ENCODE assay signal across 8 cellular contexts in genomic region chr16:67158637-67159600, GRCh38. TPM values are rescaled to one million over a fixed set of nuclear protein-coding genes. Genes with fewer than 3 reads are reported as not detected.
DNase-seq lines count a peak whose midpoint lies in the region; ATAC-seq, FAIRE-seq and TF ChIP-seq lines count a peak whose summit lies in the region.

No MANE protein-coding gene starts in this region.

- H4K20me1 ChIP-seq in SK-N-SH (ENCODE audit: insufficient read depth) = peaks cover 26% of the 10 kb centered on the region
- H4K20me1 ChIP-seq in astrocyte (ENCODE audit: insufficient read depth, low read length) = peaks cover 61% of the 10 kb centered on the region

- H3K4me1 ChIP-seq in SK-N-SH (ENCODE audit: control insufficient read depth in 1 of 2, insufficient read depth in 2 of 2, low read depth in 1 of 2, low read length in 1 of 2) (peaks cover 4 to 27% of the 10 kb centered on the region in 2 experiments; a peak in 1 of 4 replicates), astrocyte (ENCODE audit: insufficient read depth, low read length) (peaks cover 32% of the 10 kb centered on the region)

- no peaks in the 10 kb centered on the region for H3K9me2 ChIP-seq in SK-N-SH

- H3K9me3 ChIP-seq in SK-N-SH = no peaks in the 10 kb centered on the region
- H3K9me3 ChIP-seq in astrocyte (ENCODE audit: insufficient read depth, low read depth, low read length) = no peaks in the 10 kb centered on the region

- peak overlapping the region; percentile 91 for H3K4me3 Mint-ChIP-seq in astrocyte (ENCODE audit: unreplicated experiment)

- H3K4me3 ChIP-seq in SK-N-SH (ENCODE audit: low read depth in 2 of 2, low read length in 1 of 2) (peak overlapping the region; percentile 93 to 96), astrocyte (ENCODE audit: insufficient read depth, low read depth, low read length) (peak overlapping the region; percentile 71)

- H3K9me3 Mint-ChIP-seq in astrocyte (ENCODE audit: unreplicated experiment) = peaks cover 17% of the 10 kb centered on the region

- peaks cover 14% of the 10 kb centered on the region for H3F3A ChIP-seq in SK-N-SH (replicated peaks; ENCODE audit: insufficient read depth)

- peaks cover 4% of the 10 kb centered on the region for H3K36me3 Mint-ChIP-seq in astrocyte (ENCODE audit: low read depth, unreplicated experiment)

- H3K4me2 ChIP-seq in SK-N-SH (peak overlapping the region; percentile 88), astrocyte (ENCODE audit: low read length) (peak overlapping the region; percentile 100)

- H3K79me2 ChIP-seq in SK-N-SH (ENCODE audit: insufficient read depth) (no peaks in the 10 kb centered on the region), astrocyte (ENCODE audit: insufficient read depth, low read length) (no peaks in the 10 kb centered on the region)

- H3K27ac Mint-ChIP-seq in astrocyte (ENCODE audit: unreplicated experiment) = peak overlapping the region; percentile 77

- peaks cover 57% of the 10 kb centered on the region for H3K27me3 Mint-ChIP-seq in astrocyte (ENCODE audit: low read depth, unreplicated experiment)

- 12% methylated on average over 19 of the region's 34 CpGs for WGBS in SK-N-SH (ENCODE audit: low lambda C conversion rate)

- FAIRE-seq in astrocyte (lab: Jason Lieb, UNC) = no peak

- H3K4me1 Mint-ChIP-seq in astrocyte (ENCODE audit: low read depth, unreplicated experiment) = no peaks in the 10 kb centered on the region

- TF ChIP-seq CTCF in SK-N-SH (IDR thresholded peaks at IDR 0.05) (no peak), astrocyte (IDR thresholded peaks at IDR 0.05; ENCODE audit: insufficient read depth, low read depth, low read length) (no peak)

- TF ChIP-seq RAD21 in SK-N-SH (IDR thresholded peaks at IDR 0.05; ENCODE audit: low read length) = no peak

- DNase-seq in NCI-H748 (lab: John Stamatoyannopoulos, UW; ENCODE audit: unreplicated experiment) (peak; percentile 51), NCI-H748 treated with DMSO at 0.1 percent for 48 hours (lab: John Stamatoyannopoulos, UW) (no peak), SK-N-SH (peak; percentile 61), astrocyte (ENCODE audit: low read depth) (no peak), kidney tubule cell (ENCODE audit: low spot score) (peak; percentile 50), NCI-H2029 (lab: John Stamatoyannopoulos, UW) (no peak)
- peak; percentile 48 to 69 (median 67) for DNase-seq in stimulated activated CD4-positive, alpha-beta T cell treated with anti-CD3 and anti-CD28 coated beads, TNF-alpha, amount 100 ng/mL, for 4 hours (ENCODE audit: low read depth in 3 of 3)

- H2AFZ ChIP-seq in SK-N-SH (ENCODE audit: low read depth) (peak overlapping the region; percentile 89; the same call in 1 of the 2 replicates), astrocyte (ENCODE audit: low read depth, low read length) (peak overlapping the region; percentile 79)

- peak overlapping the region; percentile 56 to 60; a peak in 3 of 4 replicates for H3K27ac ChIP-seq in SK-N-SH (ENCODE audit: low read depth in 2 of 2, low read length in 1 of 2)
- H3K27ac ChIP-seq in astrocyte (ENCODE audit: low read depth, low read length) = no peak overlapping the region

- H3K36me3 ChIP-seq in SK-N-SH (replicated peaks in 1 of 2; ENCODE audit: control insufficient read depth in 1 of 2, insufficient read depth in 2 of 2, low read length in 1 of 2) = peaks cover 0 to 3% of the 10 kb centered on the region in 2 experiments
- no peaks in the 10 kb centered on the region for H3K36me3 ChIP-seq in astrocyte (ENCODE audit: insufficient read depth, low read length)

- H3K9ac ChIP-seq in SK-N-SH (peak overlapping the region; percentile 79), astrocyte (ENCODE audit: low read length) (peak overlapping the region; percentile 72)

- peak; percentile 42 for ATAC-seq in HG03045 (IDR thresholded peaks at IDR 0.05; ENCODE audit: unreplicated experiment)

- CTCF ChIA-PET in SK-N-SH (lab: Yijun Ruan, JAX) = interaction anchor here (1.2 to 14.2 kb wide), 11 partner anchors 11 to 752 kb away, joined by 3 to 470 read pairs (median 6); partner anchors contain the start of genes CBFB, CES4A and NOL3

- H3K27me3 ChIP-seq in SK-N-SH (ENCODE audit: insufficient read depth) (no peaks in the 10 kb centered on the region), astrocyte (ENCODE audit: insufficient read depth, low read length) (peaks cover 54% of the 10 kb centered on the region)

- no peak for TF ChIP-seq EP300 in SK-N-SH (IDR thresholded peaks at IDR 0.05; ENCODE audit: borderline replicate concordance in 1 of 2, low read depth in 1 of 2, low read length in 1 of 2)

- POLR2A ChIA-PET in SK-N-SH (lab: Yijun Ruan, JAX) = interaction anchor here (0.8 kb wide), 1 partner anchor 331 kb away, joined by 3 read pairs; no protein-coding TSS in a partner anchor

TF ChIP-seq in SK-N-SH, 30 proteins besides CTCF, POLR2A, EP300 and RAD21:
- TF ChIP-seq FOXM1 (IDR thresholded peaks at IDR 0.05; ENCODE audit: low read depth) (no peak), GABPA (IDR thresholded peaks at IDR 0.05; ENCODE audit: low read depth) (no peak), PBX3 (IDR thresholded peaks at IDR 0.05) (no peak), GATA2 (CRISPR knock-in tag; IDR thresholded peaks at IDR 0.05) (no peak), EZH2phosphoT487 (IDR thresholded peaks at IDR 0.05; ENCODE audit: borderline replicate concordance, low read depth) (no peak), ELF1 (IDR thresholded peaks at IDR 0.05) (no peak), TCF12 (IDR thresholded peaks at IDR 0.05) (no peak), NFIC (IDR thresholded peaks at IDR 0.05; ENCODE audit: borderline replicate concordance) (no peak), RFX5 (IDR thresholded peaks at IDR 0.05; ENCODE audit: low read length) (no peak), SIN3A (IDR thresholded peaks at IDR 0.05; ENCODE audit: borderline replicate concordance, low read depth, low read length) (no peak), ZBTB33 (IDR thresholded peaks at IDR 0.05; ENCODE audit: borderline replicate concordance, low read depth) (no peak), YY1 (IDR thresholded peaks at IDR 0.05; ENCODE audit: low read depth) (no peak), TEAD4 (IDR thresholded peaks at IDR 0.05; ENCODE audit: borderline replicate concordance, insufficient read depth) (no peak), TAF1 (IDR thresholded peaks at IDR 0.05; ENCODE audit: borderline replicate concordance, low read depth, low read length) (no peak), MEF2A (IDR thresholded peaks at IDR 0.05; ENCODE audit: borderline replicate concordance, low read depth) (no peak), RXRA (IDR thresholded peaks at IDR 0.05; ENCODE audit: borderline replicate concordance, low read depth) (no peak), FOXJ3 (CRISPR knock-in tag; IDR thresholded peaks at IDR 0.05) (no peak), NRF1 (IDR thresholded peaks at IDR 0.05; ENCODE audit: low read depth, low read length) (no peak)

RNA-seq across cellular contexts. Expression of gene TRADD, which starts 0.8 kb away (rescaled TPM):
- 27.7 and 28.5 TPM in 2 replicates for polyA plus RNA-seq in SK-N-SH (2012; rRNA removed)
- 13.4 and 21.9 TPM in 2 replicates for polyA plus RNA-seq in SK-N-SH (2012; cell fraction: cytosol; rRNA removed)
- 53.4 and 65.8 TPM in 2 replicates for polyA plus RNA-seq in SK-N-SH (2012; cell fraction: nucleus; rRNA removed)
- total RNA-seq in astrocyte = 10.1 and 11.0 TPM in 2 replicates

RNA-seq across cellular contexts. Expression of gene FBXL8, which starts 0.8 kb away (rescaled TPM):
- polyA plus RNA-seq in SK-N-SH (2012; rRNA removed) = 17.8 and 21.8 TPM in 2 replicates
- 2.9 and 5.0 TPM in 2 replicates for polyA plus RNA-seq in SK-N-SH (2012; cell fraction: cytosol; rRNA removed)
- polyA plus RNA-seq in SK-N-SH (2012; cell fraction: nucleus; rRNA removed) = 198 and 356 TPM in 2 replicates
- 5.6 and 6.8 TPM in 2 replicates for total RNA-seq in astrocyte

RNA-seq across cellular contexts. Expression of gene HSF4, which starts 5.6 kb away (rescaled TPM):
- polyA plus RNA-seq in SK-N-SH (2012; rRNA removed) = 33.4 and 44.4 TPM in 2 replicates
- polyA plus RNA-seq in SK-N-SH (2012; cell fraction: cytosol; rRNA removed) = 2.1 and 4.7 TPM in 2 replicates
- 393 and 428 TPM in 2 replicates for polyA plus RNA-seq in SK-N-SH (2012; cell fraction: nucleus; rRNA removed)
- 4.4 and 4.5 TPM in 2 replicates for total RNA-seq in astrocyte

RNA-seq across cellular contexts. Expression of gene B3GNT9, which starts 8.1 kb away (rescaled TPM):
- polyA plus RNA-seq in SK-N-SH (2012; rRNA removed) = 9.8 and 9.9 TPM in 2 replicates
- polyA plus RNA-seq in SK-N-SH (2012; cell fraction: cytosol; rRNA removed) = 5.4 and 8.2 TPM in 2 replicates
- polyA plus RNA-seq in SK-N-SH (2012; cell fraction: nucleus; rRNA removed) = 23.8 and 29.1 TPM in 2 replicates
- total RNA-seq in astrocyte = 7.6 and 9.4 TPM in 2 replicates

RNA-seq across cellular contexts. Expression of gene NOL3, which starts 11.4 kb away (rescaled TPM):
- 34.1 and 38.7 TPM in 2 replicates for polyA plus RNA-seq in SK-N-SH (2012; rRNA removed)
- 16.9 and 22.0 TPM in 2 replicates for polyA plus RNA-seq in SK-N-SH (2012; cell fraction: cytosol; rRNA removed)
- 131 and 167 TPM in 2 replicates for polyA plus RNA-seq in SK-N-SH (2012; cell fraction: nucleus; rRNA removed)
- 9.5 and 10.9 TPM in 2 replicates for total RNA-seq in astrocyte

Comparison
In these comparisons a context has a peak if more than half of its experiments do, and no peak if none do; other contexts are left out.
1. DNase-seq: peak in NCI-H748 (single experiment), SK-N-SH (single experiment), kidney tubule cell (single experiment) and stimulated activated CD4-positive, alpha-beta T cell treated with anti-CD3 and anti-CD28 coated beads, TNF-alpha, amount 100 ng/mL, for 4 hours (3 of 3); none in NCI-H748 treated with DMSO at 0.1 percent for 48 hours (single experiment), astrocyte (single experiment) and NCI-H2029 (single experiment).